ENCODE assay signal across 8 cellular contexts in genomic region chr1:51235611-51236547, GRCh38. TPM values are rescaled to one million over a fixed set of nuclear protein-coding genes. Genes with fewer than 3 reads are reported as not detected.
A peak's percentile ranks its signal among the peaks of the same experiment; 100 is the strongest.
DNase-seq lines count a peak whose midpoint lies in the region; ATAC-seq, FAIRE-seq and TF ChIP-seq lines count a peak whose summit lies in the region.

RNF11 (plus strand) TSS chr1:51236273; CDS start chr1:51236757, 484 bp downstream.

- no TSS peak for BruUV-seq in mammary epithelial cell (replicated peaks; lab: Mats Ljungman, UMichigan)

- CTCF ChIA-PET in mammary epithelial cell (lab: Charles Lee; ENCODE audit: low non-redundant PET) = no interaction called here

- ATAC-seq in GM18870 (IDR thresholded peaks at IDR 0.05; ENCODE audit: unreplicated experiment) (peak; percentile 51), HG03108 (IDR thresholded peaks at IDR 0.05; ENCODE audit: unreplicated experiment) (peak; percentile 76)

- dilution Hi-C loops in mammary epithelial cell (cut with HindIII; ENCODE audit: low sequenced_read_pairs) = no loop called here

- H3K4me3 ChIP-seq in ACC112 (ENCODE audit: low read depth, low read length) (peak within 1 kb of the TSS; percentile 82), WI38 (ENCODE audit: low read depth, low read length) (peak within 1 kb of the TSS; percentile 96), mammary epithelial cell (replicated peaks in 1 of 3; ENCODE audit: insufficient read depth in 1 of 3, low read depth in 2 of 3, low read length in 3 of 3) (peak within 1 kb of the TSS; percentile 79 to 97 (median 88)), small intestine (ENCODE audit: low read depth in 1 of 2, low read length in 2 of 2) (peak within 1 kb of the TSS; percentile 69 to 87)

- no peak for FAIRE-seq in small intestine (lab: Jason Lieb, UNC)

- H3K79me2 ChIP-seq in ACC112 (ENCODE audit: control insufficient read depth, insufficient read depth, low read length, unreplicated experiment) = peaks cover 44% of the 10 kb centered on the region
- peaks cover 45% of the 10 kb centered on the region for H3K79me2 ChIP-seq in mammary epithelial cell (ENCODE audit: insufficient read depth, low read length)

- H3K9ac ChIP-seq in mammary epithelial cell (ENCODE audit: insufficient read depth, low read length) = peak within 1 kb of the TSS; percentile 98

- in situ Hi-C loops in mammary epithelial cell (cut with MboI; ENCODE audit: low sequenced_read_pairs in 2 of 2) = no loop called here

- peak; percentile 94 for DNase-seq in NCI-H2196 (lab: John Stamatoyannopoulos, UW; ENCODE audit: unreplicated experiment)
- DNase-seq in mammary epithelial cell = peak; percentile 91
- peak; percentile 97 for DNase-seq in iPS-NIHi11 (ENCODE audit: low spot score)
- peak; percentile 91 for DNase-seq in small intestine

- H3K4me1 ChIP-seq in ACC112 (ENCODE audit: control insufficient read depth, insufficient read depth, low read length, unreplicated experiment) (peaks cover 31% of the 10 kb centered on the region), mammary epithelial cell (ENCODE audit: insufficient read depth, low read length) (peaks cover 16% of the 10 kb centered on the region), small intestine (ENCODE audit: control insufficient read depth in 2 of 2, insufficient read depth in 1 of 2, low read depth in 1 of 2, low read length in 1 of 2) (peaks cover 4 to 9% of the 10 kb centered on the region in 2 donors)

- intact Hi-C loops in mammary epithelial cell (cut with micrococcal nuclease) = loop anchor here (2.0 kb wide), 1 partner anchor 25 kb away; no protein-coding TSS in a partner anchor

- TF ChIP-seq CTCF in WI38 (IDR thresholded peaks at IDR 0.05; ENCODE audit: low read depth, low read length) (no peak), mammary epithelial cell (conservative IDR thresholded peaks at IDR 0.05 in 1 of 2, IDR thresholded peaks at IDR 0.05 in 1 of 2; ENCODE audit: extremely low read depth in 1 of 2, insufficient read depth in 1 of 2, low read depth in 1 of 2, low read length in 2 of 2) (no peak)

- H3K36me3 ChIP-seq in ACC112 (ENCODE audit: insufficient read depth, low read length) (no peaks in the 10 kb centered on the region), mammary epithelial cell (ENCODE audit: insufficient read depth, low read length) (no peaks in the 10 kb centered on the region), small intestine (ENCODE audit: control insufficient read depth in 2 of 2, insufficient read depth in 2 of 2, low read length in 2 of 2) (no peaks in the 10 kb centered on the region)

- 2% methylated on average over 12 of the region's 62 CpGs for WGBS in mammary epithelial cell (ENCODE audit: low coverage, missing lambda C conversion rate)
- WGBS in small intestine, 3 donors = 0 to 2% (median 1%) methylated on average over 17 to 60 of the region's 62 CpGs

- H3K9me3 ChIP-seq in mammary epithelial cell (replicated peaks; ENCODE audit: insufficient read depth, low read length) (no peaks in the 10 kb centered on the region), small intestine (ENCODE audit: control insufficient read depth, low read depth) (no peaks in the 10 kb centered on the region)

- peak within 1 kb of the TSS; percentile 98 for H3K4me2 ChIP-seq in mammary epithelial cell (ENCODE audit: insufficient read depth, low read depth, low read length)

- H3K27ac ChIP-seq in ACC112 (ENCODE audit: low read depth, low read length) (peak within 1 kb of the TSS; percentile 42), mammary epithelial cell (ENCODE audit: insufficient read depth, low read depth, low read length) (peak within 1 kb of the TSS; percentile 89), small intestine (ENCODE audit: low read depth in 1 of 2, low read length in 1 of 2) (peak within 1 kb of the TSS; percentile 96)

- peak within 1 kb of the TSS; percentile 58 for H2AFZ ChIP-seq in ACC112 (ENCODE audit: low read length, unreplicated experiment)
- peak within 1 kb of the TSS; percentile 98 for H2AFZ ChIP-seq in mammary epithelial cell (ENCODE audit: low read depth, low read length)

- H4K20me1 ChIP-seq in mammary epithelial cell (ENCODE audit: insufficient read depth, low read length) = no peaks in the 10 kb centered on the region

- H3K27me3 ChIP-seq in ACC112 (ENCODE audit: insufficient read depth, low read length) (no peaks in the 10 kb centered on the region), mammary epithelial cell (ENCODE audit: insufficient read depth, low read length) (no peaks in the 10 kb centered on the region), small intestine (ENCODE audit: control insufficient read depth in 2 of 2, insufficient read depth in 2 of 2, low read length in 2 of 2) (no peaks in the 10 kb centered on the region)

RNA-seq across cellular contexts. Expression of gene RNF11, which starts in this region (rescaled TPM):
- 10 to 100 TPM; 82.7 to 92.0 TPM for total RNA-seq in mammary epithelial cell
- 79.5 TPM for polyA plus RNA-seq in mammary epithelial cell
- polyA minus RNA-seq in mammary epithelial cell = 187 TPM
- polyA plus RNA-seq in small intestine = 10 to 100 TPM; 41.9 to 88.6 (median 74.6) TPM

Comparison
In these comparisons a context has a peak if more than half of its experiments do, and no peak if none do; other contexts are left out.
1. Peak in every context shown above with its lines: DNase-seq, ATAC-seq, H3K4me3 ChIP-seq and H3K27ac ChIP-seq.
2. H3K27ac ChIP-seq: peak in every context shown above with its lines; median percentile 96 in small intestine; 89 in mammary epithelial cell; 42 in ACC112.